ENCODE assay signal across 21 cellular contexts in genomic region chr10:82622478-82622877, GRCh38.
"Had no signal": no experiment of that assay in that cellular context is flagged by ENCODE, and none has a peak within 500 bp of the region (broad histone marks: within the 10 kb centered on the region; RNA-seq: fewer than 3 reads in every experiment).

No MANE protein-coding gene starts in this region.

- H3K36me3 ChIP-seq: esophagus muscularis mucosa, gastroesophageal sphincter, heart right ventricle, left lung, lower lobe of right lung had no signal

- H3K9me3 ChIP-seq: esophagus muscularis mucosa, left lung, lower lobe of right lung had no signal

- H3K27me3 ChIP-seq: dorsolateral prefrontal cortex, esophagus muscularis mucosa, foreskin keratinocyte, gastroesophageal sphincter, heart right ventricle, left lung had no signal

- H3K27ac ChIP-seq: coronary artery, dorsolateral prefrontal cortex, esophagus muscularis mucosa, foreskin keratinocyte, gastroesophageal sphincter, heart right ventricle, left lung, lower lobe of right lung had no signal

- H3K4me3 ChIP-seq: coronary artery, dorsolateral prefrontal cortex, esophagus muscularis mucosa, gastroesophageal sphincter, heart right ventricle, left lung, lower lobe of right lung had no signal

- DNase-seq: dermis blood vessel endothelial cell; dorsolateral prefrontal cortex; effector CD4-positive, alpha-beta T cell; effector memory CD4-positive, alpha-beta T cell; foreskin keratinocyte; heart right ventricle; hippocampal formation; left cardiac atrium; lower lobe of right lung; mesenchymal stem cell; midbrain; naive thymus-derived CD4-positive, alpha-beta T cell had no signal

- FAIRE-seq: colon, endothelial cell of umbilical vein, frontal cortex, islet of Langerhans, keratinocyte had no signal

- ATAC-seq: foreskin keratinocyte; gastroesophageal sphincter; left lung; lower lobe of right lung; naive thymus-derived CD4-positive, alpha-beta T cell had no signal

- H3K4me1 ChIP-seq: esophagus muscularis mucosa, foreskin keratinocyte, gastroesophageal sphincter, left lung, lower lobe of right lung had no signal
